Comparison of ENCODE assay signal across 2 cellular contexts in genomic region chr20:61997891-61998290, GRCh38.
TF ChIP-seq lines count a peak whose summit lies in the region.

No MANE protein-coding gene starts in this region.

TF ChIP-seq in HepG2, 621 proteins besides CTCF, POLR2A, EP300 and RAD21 (continued from another document):
- TF ChIP-seq TCF7 (IDR thresholded peaks at IDR 0.05; ENCODE audit: low read depth) = 0 out of 2 replicates have a peak, but pooled peaks have one; percentile 21
- TF ChIP-seq ZBTB33 (CRISPR knock-in tag; IDR thresholded peaks at IDR 0.05) = peak; percentile 93
- 0 out of 2 replicates have a peak, but pooled peaks have one; percentile 26 for TF ChIP-seq RARA (CRISPR knock-in tag; IDR thresholded peaks at IDR 0.05)
- TF ChIP-seq ZBTB37 (CRISPR knock-in tag; IDR thresholded peaks at IDR 0.05) = no peak

TF ChIP-seq in GM23338, 12 proteins besides CTCF, POLR2A, EP300 and RAD21 (continued from another document):
- TF ChIP-seq ZNF462 (CRISPR knock-in tag; IDR thresholded peaks at IDR 0.05) = no peak
- TF ChIP-seq ZNF114 (CRISPR knock-in tag; IDR thresholded peaks at IDR 0.05) = no peak
- no peak for TF ChIP-seq CREB1 (CRISPR knock-in tag; IDR thresholded peaks at IDR 0.05; ENCODE audit: low read depth)
- no peak for TF ChIP-seq EZH2phosphoT487 (IDR thresholded peaks at IDR 0.05; ENCODE audit: unreplicated experiment)
- no peak for TF ChIP-seq POLR2AphosphoS5 (IDR thresholded peaks at IDR 0.05; ENCODE audit: low read depth)
- TF ChIP-seq EZH2 (IDR thresholded peaks at IDR 0.05; ENCODE audit: low read depth, unreplicated experiment) = no peak
- TF ChIP-seq JUNB (IDR thresholded peaks at IDR 0.05; ENCODE audit: unreplicated experiment) = no peak
- TF ChIP-seq NANOG (IDR thresholded peaks at IDR 0.05; ENCODE audit: borderline replicate concordance) = no peak
- no peak for TF ChIP-seq ETS1 (IDR thresholded peaks at IDR 0.05)
TF ChIP-seq in GM23338: peak in this region for 0.
